Comparison of ENCODE assay signal across 8 cellular contexts in genomic region chr17:39197380-39198185, GRCh38.
DNase-seq lines count a peak whose midpoint lies in the region; ATAC-seq and TF ChIP-seq lines count a peak whose summit lies in the region.

TSS of gene CACNB1 (minus strand) at chr17:39197669. CDS start at chr17:39197495, 174 bp downstream.

- no peak for TF ChIP-seq CTCF in fibroblast of pulmonary artery (IDR thresholded peaks at IDR 0.05; ENCODE audit: low read length, missing control alignments)
- no peak for TF ChIP-seq CTCF in nephron (IDR thresholded peaks at IDR 0.05; ENCODE audit: unreplicated experiment in 3 of 3)

- no peak for ATAC-seq in GM21723 (IDR thresholded peaks at IDR 0.05; ENCODE audit: unreplicated experiment)

- H3K9me3 Mint-ChIP-seq in nephron = no peaks in the 10 kb centered on the region

- DNase-seq in DMS153 treated with DMSO at 0.1 percent for 48 hours (lab: John Stamatoyannopoulos, UW; ENCODE audit: unreplicated experiment) (peak; percentile 69), HuH-7 (ENCODE audit: low spot score) (peak; percentile 90), RPMI8226 (peak; percentile 78), fibroblast of pulmonary artery (ENCODE audit: low read depth) (peak; percentile 75)
- DNase-seq in activated T-helper 9 cell treated with anti-CD3 and anti-CD28 coated beads, Interleukin-2, amount 50 U/mL, for 16 hours (ENCODE audit: low read depth) = peak; percentile 56
- DNase-seq in stimulated activated naive CD4-positive, alpha-beta T cell (lab: John Stamatoyannopoulos, UW) = peak; percentile 27 to 77 (median 58)

- peak within 1 kb of the TSS; percentile 90 to 97 (median 91) for H3K4me3 Mint-ChIP-seq in nephron

- peak within 1 kb of the TSS; percentile 77 for H3K4me3 ChIP-seq in fibroblast of pulmonary artery (replicated peaks; ENCODE audit: low read depth, low read length)

- no peaks in the 10 kb centered on the region for H3K27me3 Mint-ChIP-seq in nephron (ENCODE audit: low read depth)

- peaks cover 47% of the 10 kb centered on the region for H3K4me1 Mint-ChIP-seq in nephron

- peaks cover 31% of the 10 kb centered on the region for H3K36me3 Mint-ChIP-seq in nephron (ENCODE audit: low read depth)

- peak within 1 kb of the TSS; percentile 99 to 100 (median 100) for H3K27ac Mint-ChIP-seq in nephron
